Comparison of ENCODE assay signal across 11 cellular contexts in genomic region chr14:66140213-66140918, GRCh38.
DNase-seq lines count a peak whose midpoint lies in the region; ATAC-seq and TF ChIP-seq lines count a peak whose summit lies in the region.
"Had no signal": no experiment of that assay in that cellular context is flagged by ENCODE, and none has a peak within 500 bp of the region (broad histone marks: within the 10 kb centered on the region; RNA-seq: fewer than 3 reads in every experiment).

No MANE protein-coding gene starts in this region.

- no peaks in the 10 kb centered on the region for H3K79me2 ChIP-seq in DOHH2 (ENCODE audit: control insufficient read depth, low read length)

- no peaks in the 10 kb centered on the region for H3K36me3 ChIP-seq in DOHH2 (ENCODE audit: control insufficient read depth, low read length)

- intact Hi-C loops in activated T-helper 2 cell treated with anti-CD3 and anti-CD28 coated beads, Interferon-gamma antibody, Interleukin-2, Interleukin-4, amounts not matched to agents 10 μg/mL and 5 μg/mL and 100 μg/mL, durations not matched to agents 14 hours and 24 hours and 36 hours (cut with micrococcal nuclease) = no loop called here

- no peaks in the 10 kb centered on the region for H3F3A ChIP-seq in DOHH2 (ENCODE audit: control insufficient read depth, insufficient read depth)

- no peaks in the 10 kb centered on the region for H3K36me3 Mint-ChIP-seq in effector memory CD8-positive, alpha-beta T cell (ENCODE audit: insufficient read depth)
- H3K36me3 Mint-ChIP-seq in activated T-helper 2 cell treated with anti-CD3 and anti-CD28 coated beads, Interferon-gamma antibody, Interleukin-2, Interleukin-4, amounts not matched to agents 10 μg/mL and 5 μg/mL and 100 μg/mL, durations not matched to agents 14 hours and 24 hours and 36 hours (ENCODE audit: low read depth) = no peaks in the 10 kb centered on the region

- H3K9me3 Mint-ChIP-seq in effector memory CD8-positive, alpha-beta T cell = no peaks in the 10 kb centered on the region
- no peaks in the 10 kb centered on the region for H3K9me3 Mint-ChIP-seq in activated T-helper 2 cell treated with anti-CD3 and anti-CD28 coated beads, Interferon-gamma antibody, Interleukin-2, Interleukin-4, amounts not matched to agents 10 μg/mL and 5 μg/mL and 100 μg/mL, durations not matched to agents 14 hours and 24 hours and 36 hours
- H3K9me3 Mint-ChIP-seq: stimulated activated naive CD8-positive, alpha-beta T cell treated with anti-CD3 and anti-CD28 coated beads, Interleukin-15, Interleukin-2, amounts not matched to agents 100 ng/mL and 50 ng/mL, for 24 hours had no signal

- no peak for TF ChIP-seq CTCF in DOHH2 (IDR thresholded peaks at IDR 0.05; ENCODE audit: low read depth, low read length, poor library complexity, severe bottlenecking)

- no peaks in the 10 kb centered on the region for H3K4me1 Mint-ChIP-seq in effector memory CD8-positive, alpha-beta T cell (ENCODE audit: low read depth in 2 of 2)
- H3K4me1 Mint-ChIP-seq in activated T-helper 2 cell treated with anti-CD3 and anti-CD28 coated beads, Interferon-gamma antibody, Interleukin-2, Interleukin-4, amounts not matched to agents 10 μg/mL and 5 μg/mL and 100 μg/mL, durations not matched to agents 14 hours and 24 hours and 36 hours (ENCODE audit: low read depth) = no peaks in the 10 kb centered on the region

- no peak overlapping the region for H3K4me3 Mint-ChIP-seq in effector memory CD8-positive, alpha-beta T cell
- no peak overlapping the region for H3K4me3 Mint-ChIP-seq in activated T-helper 2 cell treated with anti-CD3 and anti-CD28 coated beads, Interferon-gamma antibody, Interleukin-2, Interleukin-4, amounts not matched to agents 10 μg/mL and 5 μg/mL and 100 μg/mL, durations not matched to agents 14 hours and 24 hours and 36 hours (ENCODE audit: low read depth)
- H3K4me3 Mint-ChIP-seq: stimulated activated naive CD8-positive, alpha-beta T cell treated with anti-CD3 and anti-CD28 coated beads, Interleukin-15, Interleukin-2, amounts not matched to agents 100 ng/mL and 50 ng/mL, for 24 hours had no signal

- ATAC-seq in GM19372 (IDR thresholded peaks at IDR 0.05; ENCODE audit: low read depth, unreplicated experiment) (peak; percentile 85), HG02981 (IDR thresholded peaks at IDR 0.05; ENCODE audit: unreplicated experiment) (peak; percentile 76)
- no peak for ATAC-seq in effector memory CD8-positive, alpha-beta T cell (replicated peaks)

- H3K4me1 ChIP-seq in DOHH2 (ENCODE audit: control insufficient read depth, low read length) = peaks cover 11% of the 10 kb centered on the region

- no peaks in the 10 kb centered on the region for H3K9me3 ChIP-seq in DOHH2 (ENCODE audit: control insufficient read depth, insufficient read depth, low read length)

- peaks cover 27 to 39% of the 10 kb centered on the region in 2 donors for H3K27me3 Mint-ChIP-seq in effector memory CD8-positive, alpha-beta T cell
- peaks cover 12% of the 10 kb centered on the region for H3K27me3 Mint-ChIP-seq in activated T-helper 2 cell treated with anti-CD3 and anti-CD28 coated beads, Interferon-gamma antibody, Interleukin-2, Interleukin-4, amounts not matched to agents 10 μg/mL and 5 μg/mL and 100 μg/mL, durations not matched to agents 14 hours and 24 hours and 36 hours (ENCODE audit: low read depth)

- H3K4me3 ChIP-seq in DOHH2 (ENCODE audit: low read length) = no peak overlapping the region

- H3K27ac Mint-ChIP-seq in effector memory CD8-positive, alpha-beta T cell = no peak overlapping the region
- no peak overlapping the region for H3K27ac Mint-ChIP-seq in activated T-helper 2 cell treated with anti-CD3 and anti-CD28 coated beads, Interferon-gamma antibody, Interleukin-2, Interleukin-4, amounts not matched to agents 10 μg/mL and 5 μg/mL and 100 μg/mL, durations not matched to agents 14 hours and 24 hours and 36 hours
- H3K27ac Mint-ChIP-seq: stimulated activated naive CD8-positive, alpha-beta T cell treated with anti-CD3 and anti-CD28 coated beads, Interleukin-15, Interleukin-2, amounts not matched to agents 100 ng/mL and 50 ng/mL, for 24 hours had no signal

- H3K27me3 ChIP-seq in DOHH2 (ENCODE audit: control insufficient read depth, low read length) = no peaks in the 10 kb centered on the region

- no peaks in the 10 kb centered on the region for H4K20me1 ChIP-seq in DOHH2 (ENCODE audit: control insufficient read depth, insufficient read depth, low read depth, low read length)

- peak overlapping the region; percentile 15; the same call in 1 of the 2 replicates for H3K4me2 ChIP-seq in DOHH2 (ENCODE audit: low read length)

- no peaks in the 10 kb centered on the region for H3K9me2 ChIP-seq in DOHH2 (replicated peaks; ENCODE audit: control insufficient read depth, low read length)

- DNase-seq in NOMO-1 treated with DMSO at 0.1 percent for 48 hours (lab: John Stamatoyannopoulos, UW; ENCODE audit: unreplicated experiment) (peak; percentile 64), SK-N-DZ (ENCODE audit: low spot score) (no peak)
- no peak for DNase-seq in effector memory CD8-positive, alpha-beta T cell
- no peak for DNase-seq in activated T-helper 2 cell treated with anti-CD3 and anti-CD28 coated beads, Interferon-gamma antibody, Interleukin-2, Interleukin-4, amounts not matched to agents 10 μg/mL and 5 μg/mL and 100 μg/mL, durations not matched to agents 14 hours and 24 hours and 36 hours (ENCODE audit: low spot score)
- DNase-seq in activated CD4-positive, alpha-beta T cell treated with anti-CD3 and anti-CD28 coated beads for 48 hours = no peak
- DNase-seq: NCI-H748 treated with DMSO at 0.1 percent for 48 hours, T1000 had no signal

- no peak overlapping the region for H3K27ac ChIP-seq in DOHH2 (ENCODE audit: low read depth, low read length)
